ENCODE assay signal across 9 cellular contexts in the genomic region with DNA sequence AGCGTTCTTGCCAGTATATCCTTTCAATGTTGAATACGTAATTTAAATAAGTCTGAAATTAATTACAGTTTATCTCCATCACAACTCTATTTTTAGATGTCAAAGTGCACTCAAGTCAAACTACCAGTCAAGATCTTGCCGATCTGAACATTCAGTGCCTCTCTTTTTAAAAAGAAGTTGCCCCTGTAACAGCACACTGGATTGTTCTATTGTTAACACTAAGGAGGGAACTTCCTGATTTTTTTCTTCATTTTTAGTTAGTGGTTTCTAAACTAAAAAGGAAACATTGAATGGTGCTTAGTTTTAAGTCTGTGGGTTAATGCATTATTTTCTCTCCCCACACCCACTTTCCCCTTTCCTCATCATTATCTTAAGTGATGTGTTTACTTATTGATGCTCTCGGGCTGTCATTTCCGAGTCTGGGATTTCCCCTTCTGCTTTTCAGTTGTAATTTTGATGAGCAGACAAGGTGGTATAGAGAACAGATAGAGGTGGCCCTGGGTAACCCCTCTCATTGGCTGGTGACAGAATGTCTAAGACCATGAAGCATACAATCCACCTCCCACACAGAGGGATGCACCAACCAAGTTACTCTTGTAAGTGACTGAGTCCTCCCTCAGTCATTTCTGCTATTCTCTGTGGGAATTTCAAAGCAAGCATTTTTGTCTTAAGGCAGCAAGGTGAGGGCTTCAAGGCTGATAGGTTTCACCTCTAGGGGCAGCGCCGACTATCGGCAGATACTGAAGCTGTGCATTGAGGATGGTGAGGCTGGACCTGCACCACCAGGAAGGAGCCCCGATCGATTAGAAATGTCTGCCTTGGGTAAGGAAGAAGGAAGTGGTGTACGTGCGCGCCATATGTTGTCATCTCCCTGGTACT. TPM values are rescaled to one million over a fixed set of nuclear protein-coding genes. Genes with fewer than 3 reads are reported as not detected.
A peak's percentile ranks its signal among the peaks of the same experiment; 100 is the strongest.
DNase-seq lines count a peak whose midpoint lies in the region; ATAC-seq, FAIRE-seq and TF ChIP-seq lines count a peak whose summit lies in the region.
"Had no signal": no experiment of that assay in that cellular context is flagged by ENCODE, and none has a peak within 500 bp of the region (broad histone marks: within the 10 kb centered on the region; RNA-seq: fewer than 3 reads in every experiment).

No MANE protein-coding gene starts in this region.

- no peak overlapping the region for H3K27ac ChIP-seq in caudate nucleus (ENCODE audit: low read depth, low read length)
- no peak overlapping the region for H3K27ac ChIP-seq in kidney (ENCODE audit: low read depth in 2 of 2, low read length in 2 of 2)

- H3K27me3 ChIP-seq in Caco-2 (replicated peaks; ENCODE audit: control insufficient read depth, insufficient read depth, low read length), result no peaks in the 10 kb centered on the region

- H3K9ac ChIP-seq in kidney (ENCODE audit: low read length in 2 of 2), result no peak overlapping the region

- no peak overlapping the region for H3K4me3 ChIP-seq in Caco-2 (ENCODE audit: low read depth, low read length)
- H3K4me3 ChIP-seq in kidney (ENCODE audit: low read length in 2 of 2), result no peak overlapping the region

- no peak overlapping the region for H3K4me3 Mint-ChIP-seq in Caco-2 (ENCODE audit: unreplicated experiment)
- H3K4me3 Mint-ChIP-seq in naive B cell, result peak overlapping the region in 1 of 8 donors; percentile 70
- H3K4me3 Mint-ChIP-seq: activated naive CD4-positive, alpha-beta T cell treated with anti-CD3 and anti-CD28 coated beads, Interleukin-2, amount 50 U/mL, for 24 hours had no signal

- H3K27me3 Mint-ChIP-seq in Caco-2 (ENCODE audit: insufficient read depth, unreplicated experiment) (no peaks in the 10 kb centered on the region), naive B cell (peaks cover 0 to 7% (median 0%) of the 10 kb centered on the region in 3 donors)
- H3K27me3 Mint-ChIP-seq: activated naive CD4-positive, alpha-beta T cell treated with anti-CD3 and anti-CD28 coated beads, Interleukin-2, amount 50 U/mL, for 24 hours had no signal

- CTCF ChIA-PET in Caco-2 (lab: Charles Lee), result no interaction called here

- POLR2A ChIA-PET in Caco-2 (lab: Charles Lee), result no interaction called here

- intact Hi-C loops in Caco-2 (cut with micrococcal nuclease; ENCODE audit: unreplicated experiment) (loop anchor here (5.0 kb wide), 1 partner anchor 63 kb away; no protein-coding TSS in a partner anchor), kidney (cut with DNase I) (no loop called here)

- no peaks in the 10 kb centered on the region for H3K4me1 ChIP-seq in Caco-2
- H3K4me1 ChIP-seq in kidney (ENCODE audit: control insufficient read depth in 1 of 2, insufficient read depth in 1 of 2, low read depth in 1 of 2, low read length in 2 of 2), result peaks cover 7 to 11% of the 10 kb centered on the region in 2 donors

- H3K9me3 ChIP-seq in Caco-2 (no peaks in the 10 kb centered on the region), kidney (ENCODE audit: control insufficient read depth in 1 of 2, low read length in 2 of 2) (no peaks in the 10 kb centered on the region)

- no peaks in the 10 kb centered on the region for H3K36me3 Mint-ChIP-seq in Caco-2 (ENCODE audit: insufficient read depth, unreplicated experiment)
- H3K36me3 Mint-ChIP-seq in naive B cell, result no peaks in the 10 kb centered on the region
- H3K36me3 Mint-ChIP-seq: activated naive CD4-positive, alpha-beta T cell treated with anti-CD3 and anti-CD28 coated beads, Interleukin-2, amount 50 U/mL, for 24 hours had no signal

- DNase-seq in Caco-2 (peak in 1 of 2 experiments; percentile 14), naive B cell (peak; percentile 39), caudate nucleus (lab: John Stamatoyannopoulos, UW) (no peak), kidney (no peak)
- peak; percentile 43 to 55 for DNase-seq in activated CD4-positive, alpha-beta T cell treated with anti-CD3 and anti-CD28 coated beads, Interleukin-2, amount 50 U/mL, for 48 hours
- no peak for DNase-seq in effector CD8-positive, alpha-beta T cell (lab: John Stamatoyannopoulos, UW)

- ATAC-seq in HG02973 (IDR thresholded peaks at IDR 0.05; ENCODE audit: unreplicated experiment), result peak; percentile 72
- ATAC-seq in naive B cell (ENCODE audit: low read depth in 2 of 2), result peak; percentile 77 to 93
- no peak for ATAC-seq in HG03039 (IDR thresholded peaks at IDR 0.05; ENCODE audit: unreplicated experiment)

- H3K9me3 Mint-ChIP-seq in Caco-2 (ENCODE audit: unreplicated experiment), result peaks cover 11% of the 10 kb centered on the region
- peaks cover 0 to 3% (median 0%) of the 10 kb centered on the region in 7 donors for H3K9me3 Mint-ChIP-seq in naive B cell
- H3K9me3 Mint-ChIP-seq: activated naive CD4-positive, alpha-beta T cell treated with anti-CD3 and anti-CD28 coated beads, Interleukin-2, amount 50 U/mL, for 24 hours had no signal

- no peak for FAIRE-seq in kidney (lab: Jason Lieb, UNC)

- H3K36me3 ChIP-seq in Caco-2 (ENCODE audit: control insufficient read depth, insufficient read depth, low read length), result no peaks in the 10 kb centered on the region
- no peaks in the 10 kb centered on the region for H3K36me3 ChIP-seq in kidney (ENCODE audit: control insufficient read depth in 1 of 2, insufficient read depth in 2 of 2, low read length in 2 of 2)

- H3K27ac Mint-ChIP-seq in Caco-2 (ENCODE audit: unreplicated experiment) (no peak overlapping the region), naive B cell (peak overlapping the region in 2 of 6 donors; percentile 54 to 62)
- H3K27ac Mint-ChIP-seq: activated naive CD4-positive, alpha-beta T cell treated with anti-CD3 and anti-CD28 coated beads, Interleukin-2, amount 50 U/mL, for 24 hours had no signal

- H3K4me1 Mint-ChIP-seq in Caco-2 (ENCODE audit: low read depth, unreplicated experiment) (peaks cover 6% of the 10 kb centered on the region), naive B cell (peaks cover 16 to 26% (median 26%) of the 10 kb centered on the region in 3 donors)

- no TSS peak for BruUV-seq in Caco-2 (replicated peaks; lab: Mats Ljungman, UMichigan)

- TF ChIP-seq CTCF in Caco-2 (IDR thresholded peaks at IDR 0.05; ENCODE audit: insufficient read depth in 1 of 2, low read depth in 1 of 2, low read length in 1 of 2, severe bottlenecking in 1 of 2, unreplicated experiment in 1 of 2) (peak; percentile 20), kidney (IDR thresholded peaks at IDR 0.05; ENCODE audit: borderline replicate concordance, extremely low read depth, insufficient read depth) (no peak)

RNA-seq across cellular contexts. Expression of a gene that starts 49.4 kb away (rescaled TPM):
- 16.5 and 18.8 TPM in 2 replicates for total RNA-seq in Caco-2 (2022)
- polyA plus RNA-seq in naive B cell (ENCODE audit: low read depth in 6 of 6), result under 1 TPM in 1 of 6 donors, not detected in 5; 0.27 TPM
- 22.5 TPM for total RNA-seq in kidney
- polyA plus RNA-seq in kidney (ENCODE audit: insufficient read depth, low read depth, low replicate concordance), result 7.4 TPM

Comparison
In these comparisons a context has a peak if more than half of its experiments do, and no peak if none do; other contexts are left out.
1. DNase-seq: peak in activated CD4-positive, alpha-beta T cell treated with anti-CD3 and anti-CD28 coated beads, Interleukin-2, amount 50 U/mL, for 48 hours (2 of 2) and naive B cell (single experiment); none in caudate nucleus (0 of 61), effector CD8-positive, alpha-beta T cell (single experiment) and kidney (single experiment).